ENCODE assay signal across 9 cellular contexts in genomic region chr1:201022178-201022823, GRCh38. TPM values are rescaled to one million over a fixed set of nuclear protein-coding genes. Genes with fewer than 3 reads are reported as not detected.
DNase-seq lines count a peak whose midpoint lies in the region; ATAC-seq and TF ChIP-seq lines count a peak whose summit lies in the region.
"Had no signal": no experiment of that assay in that cellular context is flagged by ENCODE, and none has a peak within 500 bp of the region (broad histone marks: within the 10 kb centered on the region; RNA-seq: fewer than 3 reads in every experiment).

No MANE protein-coding gene starts in this region.

- peak overlapping the region in 1 of 10 donors; percentile 90 for H3K27ac ChIP-seq in heart right ventricle
- no peak overlapping the region for H3K27ac ChIP-seq in mesendoderm (ENCODE audit: low read depth, low read length)
- H3K27ac ChIP-seq in upper lobe of right lung: no peak overlapping the region
- H3K27ac ChIP-seq: ascending aorta had no signal

- intact Hi-C loops in heart right ventricle (cut with DNase I): loop anchor here in 1 of 10 donors (1.0 kb wide), 1 partner anchor 46 kb away; no protein-coding TSS in a partner anchor
- intact Hi-C loops in cardiac septum (cut with DNase I): no loop called here
- intact Hi-C loops in upper lobe of right lung (cut with DNase I): no loop called here
- intact Hi-C loops in head of caudate nucleus (cut with DNase I): no loop called here

- H3K4me1 ChIP-seq in heart right ventricle (peaks cover under 1 to 92% (median 24%) of the 10 kb centered on the region in 9 donors), mesendoderm (ENCODE audit: control insufficient read depth, low read depth, low read length) (peaks cover 32% of the 10 kb centered on the region), upper lobe of right lung (peaks cover 56% of the 10 kb centered on the region)

- no peak overlapping the region for H3K18ac ChIP-seq in mesendoderm (ENCODE audit: low read length)

- H3K79me1 ChIP-seq in mesendoderm (ENCODE audit: low read length): peaks cover 2% of the 10 kb centered on the region

- H3K23ac ChIP-seq in mesendoderm (ENCODE audit: low read length): peak overlapping the region; percentile 90

- H4K8ac ChIP-seq in mesendoderm (ENCODE audit: low read depth, low read length): no peak overlapping the region

- in situ Hi-C loops in astrocyte of the cerebellum (cut with HindIII; ENCODE audit: low sequenced_read_pairs): no loop called here

- H3K36me3 ChIP-seq in heart right ventricle (no peaks in the 10 kb centered on the region), mesendoderm (ENCODE audit: control insufficient read depth, insufficient read depth, low read length) (no peaks in the 10 kb centered on the region), upper lobe of right lung (no peaks in the 10 kb centered on the region)
- H3K36me3 ChIP-seq: ascending aorta had no signal

- TF ChIP-seq CTCF in heart right ventricle (IDR thresholded peaks at IDR 0.05): no peak
- TF ChIP-seq CTCF in astrocyte of the cerebellum (IDR thresholded peaks at IDR 0.05; ENCODE audit: low read depth, low read length, missing control alignments): no peak
- TF ChIP-seq CTCF in upper lobe of right lung (IDR thresholded peaks at IDR 0.05): no peak

- H3K9me3 ChIP-seq in heart right ventricle (no peaks in the 10 kb centered on the region), upper lobe of right lung (no peaks in the 10 kb centered on the region)
- H3K9me3 ChIP-seq: ascending aorta had no signal

- no peak overlapping the region for H3K4ac ChIP-seq in mesendoderm (ENCODE audit: low read depth, low read length)

- DNase-seq in heart right ventricle (no peak), cardiac septum (ENCODE audit: low spot score) (no peak), astrocyte of the cerebellum (ENCODE audit: low read depth) (no peak), mesendoderm (no peak), upper lobe of right lung (no peak), CD1c-positive myeloid dendritic cell (ENCODE audit: extremely low spot score) (no peak), head of caudate nucleus (no peak)

- H3K79me2 ChIP-seq in mesendoderm (ENCODE audit: control insufficient read depth, insufficient read depth, low read length): no peaks in the 10 kb centered on the region

- H3K4me3 ChIP-seq in heart right ventricle: peak overlapping the region in 8 of 10 donors; percentile 53 to 69 (median 57)
- H3K4me3 ChIP-seq in astrocyte of the cerebellum (ENCODE audit: low read depth, low read length): peak overlapping the region; percentile 46
- no peak overlapping the region for H3K4me3 ChIP-seq in mesendoderm (ENCODE audit: low read length)
- peak overlapping the region; percentile 63 for H3K4me3 ChIP-seq in upper lobe of right lung

- H2BK5ac ChIP-seq in mesendoderm (ENCODE audit: low read length): no peak overlapping the region

- no peak overlapping the region for H2BK120ac ChIP-seq in mesendoderm (ENCODE audit: low read depth, low read length)

- WGBS in heart right ventricle, 2 donors: 78 to 89% methylated on average over 4 of the region's 4 CpGs
- no CpG with 5 or more reads among the region's 4 CpGs for WGBS in mesendoderm (ENCODE audit: extremely low coverage, insufficient coverage, low lambda C conversion rate)

- H3K56ac ChIP-seq in mesendoderm (ENCODE audit: low read length): peak overlapping the region; percentile 81

- H3K4me2 ChIP-seq in mesendoderm (ENCODE audit: low read length): peak overlapping the region; percentile 60

- ATAC-seq in heart right ventricle (no peak), upper lobe of right lung (no peak), GM21723 (IDR thresholded peaks at IDR 0.05; ENCODE audit: unreplicated experiment) (no peak)

- peaks cover 0 to 27% (median 10%) of the 10 kb centered on the region in 7 donors for H3K27me3 ChIP-seq in heart right ventricle
- H3K27me3 ChIP-seq in mesendoderm (ENCODE audit: insufficient read depth, low read length, poor library complexity): no peaks in the 10 kb centered on the region
- H3K27me3 ChIP-seq in upper lobe of right lung: no peaks in the 10 kb centered on the region
- H3K27me3 ChIP-seq: ascending aorta had no signal

- H3K9ac ChIP-seq in mesendoderm (ENCODE audit: low read length): peak overlapping the region; percentile 66

- H2AK5ac ChIP-seq in mesendoderm (ENCODE audit: low read length): no peak overlapping the region

- H2BK15ac ChIP-seq in mesendoderm (replicated peaks; ENCODE audit: low read depth): no peak overlapping the region

- no peak overlapping the region for H4K5ac ChIP-seq in mesendoderm (ENCODE audit: low read length)

RNA-seq across cellular contexts. Expression of gene KIF21B, which starts 1.2 kb away (rescaled TPM):
- total RNA-seq in heart right ventricle (1 to 10 TPM in 1 of 10 donors, under 1 TPM in 9; 0.32 to 2.6 (median 0.41) TPM), cardiac septum (0.73 TPM), upper lobe of right lung (5.7 TPM)
- under 1 TPM; 0.10 to 0.44 TPM for polyA plus RNA-seq in heart right ventricle
- polyA plus RNA-seq in mesendoderm (2013, experiment 1 of 2): 4.6 TPM
- 4.7 TPM for polyA plus RNA-seq in mesendoderm (2013, experiment 2 of 2)
